In the genomic region with DNA sequence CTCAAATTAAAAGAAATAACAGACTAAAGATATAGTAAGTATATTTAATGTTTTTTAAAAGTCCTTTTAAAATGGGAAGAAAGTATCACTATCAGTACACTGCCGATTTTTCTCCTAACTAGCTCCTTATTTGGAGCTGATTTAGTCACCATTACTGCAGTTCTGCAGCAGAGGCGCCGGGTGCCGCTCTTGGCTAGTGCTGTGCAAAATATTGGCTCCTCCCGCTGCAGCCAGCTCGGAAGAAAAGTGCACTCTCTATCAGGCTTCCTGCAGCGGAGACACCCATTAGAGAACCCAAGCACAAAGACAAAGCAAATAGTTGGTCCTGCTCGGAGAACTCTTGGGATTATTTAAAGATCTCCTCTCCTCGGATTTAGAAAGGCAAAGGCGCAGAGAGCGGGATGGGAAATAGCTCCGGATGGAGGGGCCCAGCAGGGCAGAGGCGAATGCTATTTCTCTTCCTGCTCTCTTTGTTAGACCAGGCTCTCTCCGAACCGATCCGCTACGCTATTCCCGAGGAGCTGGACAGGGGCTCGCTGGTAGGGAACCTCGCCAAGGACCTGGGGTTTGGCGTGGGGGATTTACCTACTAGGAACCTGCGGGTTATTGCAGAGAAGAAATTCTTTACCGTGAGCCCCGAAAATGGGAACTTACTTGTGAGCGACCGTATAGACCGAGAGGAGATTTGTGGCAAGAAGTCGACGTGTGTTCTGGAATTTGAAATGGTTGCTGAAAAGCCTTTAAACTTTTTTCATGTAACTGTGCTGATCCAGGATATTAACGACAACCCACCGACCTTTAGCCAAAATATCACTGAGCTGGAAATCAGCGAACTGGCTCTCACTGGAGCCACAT, we compare ENCODE assay signal across 8 cellular contexts. TPM values are rescaled to one million over a fixed set of nuclear protein-coding genes. Genes with fewer than 3 reads are reported as not detected.
DNase-seq lines count a peak whose midpoint lies in the region; ATAC-seq, FAIRE-seq and TF ChIP-seq lines count a peak whose summit lies in the region.

TSS of gene PCDHGB3 (plus strand) at position 249 of the 855 bp plus-strand sequence. CDS start at position 402, 153 bp downstream.

- peak; percentile 87 to 90 for ATAC-seq in naive thymus-derived CD8-positive, alpha-beta T cell

- no peaks in the 10 kb centered on the region for H3K4me1 ChIP-seq in OCI-LY1 (ENCODE audit: insufficient read depth, low read length, severe bottlenecking)

- intact Hi-C loops in dendritic cell treated with granulocyte-macrophage colony-stimulating factor and Interleukin-4, amounts not matched to agents 40 ng/mL and 50 ng/mL, for 4 days (cut with micrococcal nuclease), result no loop called here

- no peaks in the 10 kb centered on the region for H3K36me3 Mint-ChIP-seq in dendritic cell treated with granulocyte-macrophage colony-stimulating factor and Interleukin-4, amounts not matched to agents 40 ng/mL and 50 ng/mL, for 4 days (ENCODE audit: low read depth)
- peaks cover 17 to 52% (median 29%) of the 10 kb centered on the region in 3 donors for H3K36me3 Mint-ChIP-seq in naive thymus-derived CD8-positive, alpha-beta T cell

- peaks cover 10% of the 10 kb centered on the region for H3K4me1 Mint-ChIP-seq in dendritic cell treated with granulocyte-macrophage colony-stimulating factor and Interleukin-4, amounts not matched to agents 40 ng/mL and 50 ng/mL, for 4 days (ENCODE audit: low read depth)
- H3K4me1 Mint-ChIP-seq in naive thymus-derived CD8-positive, alpha-beta T cell, result peaks cover 0 to 7% (median 4%) of the 10 kb centered on the region in 4 donors

- no peaks in the 10 kb centered on the region for H3K9me2 ChIP-seq in OCI-LY1 (ENCODE audit: low read depth, low read length)

- H3K27me3 ChIP-seq in OCI-LY1 (ENCODE audit: insufficient read depth, low read length), result no peaks in the 10 kb centered on the region
- no peaks in the 10 kb centered on the region for H3K27me3 ChIP-seq in WERI-Rb-1 (ENCODE audit: insufficient read depth, low read depth, severe bottlenecking)

- peaks cover 71% of the 10 kb centered on the region for H3K27me3 Mint-ChIP-seq in dendritic cell treated with granulocyte-macrophage colony-stimulating factor and Interleukin-4, amounts not matched to agents 40 ng/mL and 50 ng/mL, for 4 days
- peaks cover 43 to 86% (median 73%) of the 10 kb centered on the region in 5 donors for H3K27me3 Mint-ChIP-seq in naive thymus-derived CD8-positive, alpha-beta T cell

- H4K20me1 ChIP-seq in OCI-LY1 (ENCODE audit: insufficient read depth, low read length), result no peaks in the 10 kb centered on the region

- H3K4me3 Mint-ChIP-seq in dendritic cell treated with granulocyte-macrophage colony-stimulating factor and Interleukin-4, amounts not matched to agents 40 ng/mL and 50 ng/mL, for 4 days, result peak within 1 kb of the TSS; percentile 75
- H3K4me3 Mint-ChIP-seq in naive thymus-derived CD8-positive, alpha-beta T cell, result peak within 1 kb of the TSS; percentile 65 to 91 (median 82)

- no peak within 1 kb of the TSS for H2AFZ ChIP-seq in OCI-LY1 (ENCODE audit: low read length)

- H3K27ac ChIP-seq in OCI-LY1 (ENCODE audit: low read depth, low read length, poor library complexity, severe bottlenecking), result no peak within 1 kb of the TSS
- no peak within 1 kb of the TSS for H3K27ac ChIP-seq in WERI-Rb-1

- H3K9me3 ChIP-seq in OCI-LY1 (ENCODE audit: low read length), result peaks cover 27% of the 10 kb centered on the region
- H3K9me3 ChIP-seq in WERI-Rb-1 (ENCODE audit: severe bottlenecking), result peaks cover 28% of the 10 kb centered on the region

- no peak for FAIRE-seq in H54 (lab: Jason Lieb, UNC)

- TF ChIP-seq CTCF in GM12865 (IDR thresholded peaks at IDR 0.05; ENCODE audit: insufficient read depth, low read depth, low read length, missing control alignments) (peak; percentile 51), OCI-LY1 (IDR thresholded peaks at IDR 0.05; ENCODE audit: low read length) (0 out of 2 replicates have a peak, but pooled peaks have one; percentile 13), WERI-Rb-1 (IDR thresholded peaks at IDR 0.05; ENCODE audit: low read depth, low read length) (no peak)

- H3F3A ChIP-seq in OCI-LY1 (ENCODE audit: insufficient read depth, low read length), result no peaks in the 10 kb centered on the region

- peak within 1 kb of the TSS; percentile 54 for H3K27ac Mint-ChIP-seq in dendritic cell treated with granulocyte-macrophage colony-stimulating factor and Interleukin-4, amounts not matched to agents 40 ng/mL and 50 ng/mL, for 4 days
- H3K27ac Mint-ChIP-seq in naive thymus-derived CD8-positive, alpha-beta T cell, result peak within 1 kb of the TSS in 1 of 10 donors; percentile 42

- no peak for TF ChIP-seq POLR2A in H54 (IDR thresholded peaks at IDR 0.05; ENCODE audit: low read depth, low read length)

- H3K9me3 Mint-ChIP-seq in dendritic cell treated with granulocyte-macrophage colony-stimulating factor and Interleukin-4, amounts not matched to agents 40 ng/mL and 50 ng/mL, for 4 days, result peaks cover 65% of the 10 kb centered on the region
- peaks cover 0 to 88% (median 31%) of the 10 kb centered on the region in 9 donors for H3K9me3 Mint-ChIP-seq in naive thymus-derived CD8-positive, alpha-beta T cell

- DNase-seq in GM12865 (ENCODE audit: low read depth) (peak; percentile 83), H54 (ENCODE audit: insufficient read length, low spot score) (peak; percentile 38), WERI-Rb-1 (no peak), NCI-H2227 treated with DMSO at 0.1 percent for 48 hours (lab: John Stamatoyannopoulos, UW) (no peak), AML-193 (lab: John Stamatoyannopoulos, UW) (no peak)
- DNase-seq in naive thymus-derived CD8-positive, alpha-beta T cell, result peak in 5 of 10 donors; percentile 12 to 37 (median 22)

- H3K9ac ChIP-seq in OCI-LY1 (ENCODE audit: low read length), result no peak within 1 kb of the TSS

- POLR2A ChIA-PET in naive thymus-derived CD8-positive, alpha-beta T cell (lab: Charles Lee), result no interaction called here

- H3K79me2 ChIP-seq in OCI-LY1 (ENCODE audit: insufficient read depth, low read length), result no peaks in the 10 kb centered on the region

- no peak within 1 kb of the TSS for H3K4me2 ChIP-seq in OCI-LY1 (ENCODE audit: low read length)

- peak within 1 kb of the TSS; percentile 59 for H3K4me3 ChIP-seq in GM12865 (ENCODE audit: low read depth, low read length)
- no peak within 1 kb of the TSS for H3K4me3 ChIP-seq in OCI-LY1 (ENCODE audit: low read depth, low read length, poor library complexity, severe bottlenecking)
- H3K4me3 ChIP-seq in WERI-Rb-1 (ENCODE audit: low read depth, low read length), result no peak within 1 kb of the TSS

- H3K36me3 ChIP-seq in OCI-LY1 (ENCODE audit: insufficient read depth, low read length), result no peaks in the 10 kb centered on the region
- no peaks in the 10 kb centered on the region for H3K36me3 ChIP-seq in WERI-Rb-1

RNA-seq across cellular contexts. Expression of gene PCDHGB3, which starts in this region (rescaled TPM):
- under 1 TPM; 0.55 to 0.71 TPM for total RNA-seq in naive thymus-derived CD8-positive, alpha-beta T cell
- polyA plus RNA-seq in naive thymus-derived CD8-positive, alpha-beta T cell, result under 1 TPM in 2 of 3 donors, not detected in 1; 0.10 to 0.22 TPM

Comparison
In these comparisons a context has a peak if more than half of its experiments do, and no peak if none do; other contexts are left out.
1. Peak in ATAC-seq in naive thymus-derived CD8-positive, alpha-beta T cell; RNA of the gene not detected or under 1 TPM.
2. DNase-seq: peak in GM12865 (single experiment) and H54 (single experiment); none in WERI-Rb-1 (single experiment), NCI-H2227 treated with DMSO at 0.1 percent for 48 hours (single experiment) and AML-193 (0 of 2).